1 cellular context compared by ENCODE assay signal in the genomic region with DNA sequence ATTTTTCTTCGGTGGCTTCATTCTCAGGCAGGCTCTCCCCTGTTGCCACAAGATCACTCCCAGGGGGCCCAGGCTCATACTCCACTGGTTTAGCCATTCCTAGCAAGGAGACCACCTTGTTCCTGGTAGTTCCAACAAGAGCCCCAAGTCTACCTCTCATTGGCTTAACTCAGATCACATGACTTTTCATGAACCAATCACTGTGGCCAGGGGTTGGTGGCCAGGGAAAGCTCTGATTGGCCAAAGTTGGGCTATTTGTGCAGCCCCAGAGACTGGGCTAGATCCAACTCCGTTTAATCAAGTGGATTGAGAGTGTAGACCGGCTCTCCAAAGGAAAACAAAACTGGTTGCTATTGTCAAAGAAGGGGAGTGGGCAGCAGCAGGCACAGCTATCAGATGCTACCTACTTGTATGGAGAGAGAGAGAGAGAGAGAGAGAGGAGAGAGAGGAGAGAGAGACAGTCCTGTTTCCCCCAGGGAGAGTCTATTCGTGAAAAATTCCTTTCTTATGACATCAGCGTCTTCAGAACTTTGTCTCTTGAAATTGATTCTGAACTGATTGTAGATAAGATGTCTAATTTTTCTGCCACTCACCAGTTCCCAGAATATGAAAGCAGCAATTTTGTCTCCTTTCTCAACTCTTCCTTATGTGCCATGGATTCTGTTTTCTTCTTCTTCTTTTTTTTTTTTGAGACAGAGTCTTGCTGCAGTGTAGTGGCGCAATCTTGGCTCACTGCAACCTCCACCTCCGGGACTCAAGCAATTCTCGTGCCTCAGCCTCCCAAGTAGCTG.
TF ChIP-seq lines count a peak whose summit lies in the region.

No MANE protein-coding gene starts in this region.

TF ChIP-seq in K562, 482 proteins besides CTCF, POLR2A, EP300 and RAD21 (continues in another document):
- TF ChIP-seq ZNF324 (CRISPR knock-in tag; IDR thresholded peaks at IDR 0.05) (no peak), GATA2 (CRISPR knock-in tag; IDR thresholded peaks at IDR 0.05) (no peak), KDM1A (IDR thresholded peaks at IDR 0.05) (no peak), ZNF134 (CRISPR knock-in tag; conservative IDR thresholded peaks at IDR 0.05) (no peak), ZKSCAN1 (IDR thresholded peaks at IDR 0.05; ENCODE audit: low read depth, low read length) (no peak), POLR2B (IDR thresholded peaks at IDR 0.05; ENCODE audit: low read depth, partially characterized antibody) (peak; percentile 27), SMARCC2 (IDR thresholded peaks at IDR 0.05; ENCODE audit: low read depth) (peak; percentile 53; the same call in 1 of the 2 replicates), RFX7 (CRISPR knock-in tag; IDR thresholded peaks at IDR 0.05) (no peak), ZNF445 (CRISPR knock-in tag; IDR thresholded peaks at IDR 0.05; ENCODE audit: low read depth) (no peak), CREM (IDR thresholded peaks at IDR 0.05; ENCODE audit: low read depth) (no peak), RBM17 (IDR thresholded peaks at IDR 0.05; ENCODE audit: borderline replicate concordance, low read depth, low read length) (no peak), HEY1 (CRISPR knock-in tag; IDR thresholded peaks at IDR 0.05; ENCODE audit: borderline replicate concordance) (no peak), ZNF584 (CRISPR knock-in tag; IDR thresholded peaks at IDR 0.05; ENCODE audit: low read depth) (0 out of 2 replicates have a peak, but pooled peaks have one; percentile 32), SFPQ (IDR thresholded peaks at IDR 0.05; ENCODE audit: low read depth, low read length) (no peak), POLR2G (IDR thresholded peaks at IDR 0.05; ENCODE audit: low read depth, low read length) (no peak), C11orf30 (IDR thresholded peaks at IDR 0.05; ENCODE audit: low read depth) (no peak), CCAR2 (IDR thresholded peaks at IDR 0.05; ENCODE audit: low read depth, low read length) (no peak), ASH1L (IDR thresholded peaks at IDR 0.05; ENCODE audit: borderline replicate concordance, low read depth, partially characterized antibody) (no peak), E2F6 (IDR thresholded peaks at IDR 0.05; ENCODE audit: borderline replicate concordance in 1 of 2, extremely low read depth in 1 of 2, insufficient read depth in 1 of 2, insufficient read length in 1 of 2, low read depth in 1 of 2, low read length in 1 of 2, poor library complexity in 1 of 2, severe bottlenecking in 1 of 2) (no peak), MEF2A (IDR thresholded peaks at IDR 0.05; ENCODE audit: control insufficient read depth, low read depth, low read length) (no peak), SIN3B (IDR thresholded peaks at IDR 0.05; ENCODE audit: low read depth) (no peak), NFIC (IDR thresholded peaks at IDR 0.05) (no peak), FOXK2 (conservative IDR thresholded peaks at IDR 0.05 in 1 of 2, IDR thresholded peaks at IDR 0.05 in 1 of 2; ENCODE audit: low read depth in 2 of 2) (no peak; a peak in 1 of 4 replicates), TARDBP (IDR thresholded peaks at IDR 0.05) (no peak), SOX6 (IDR thresholded peaks at IDR 0.05) (no peak), TAF9B (IDR thresholded peaks at IDR 0.05; ENCODE audit: partially characterized antibody) (no peak), KAT7 (CRISPR knock-in tag; IDR thresholded peaks at IDR 0.05; ENCODE audit: borderline replicate concordance) (no peak), THAP7 (CRISPR knock-in tag; IDR thresholded peaks at IDR 0.05) (no peak), PHF20 (IDR thresholded peaks at IDR 0.05; ENCODE audit: partially characterized antibody) (no peak), FOXA3 (CRISPR knock-in tag; conservative IDR thresholded peaks at IDR 0.05 in 1 of 2, IDR thresholded peaks at IDR 0.05 in 1 of 2) (no peak), ZBED1 (IDR thresholded peaks at IDR 0.05) (no peak), JUN (IDR thresholded peaks at IDR 0.05; ENCODE audit: borderline replicate concordance, low read depth, low read length) (0 out of 2 replicates have a peak, but pooled peaks have one; percentile 13), JUN (CRISPR knock-in tag; IDR thresholded peaks at IDR 0.05; ENCODE audit: borderline replicate concordance) (no peak), RBM25 (IDR thresholded peaks at IDR 0.05; ENCODE audit: low read depth, low read length, severe bottlenecking) (peak; percentile 41), ZNF121 (CRISPR knock-in tag; conservative IDR thresholded peaks at IDR 0.05) (no peak), ZNF717 (CRISPR knock-in tag; IDR thresholded peaks at IDR 0.05) (no peak), FOS (IDR thresholded peaks at IDR 0.05; ENCODE audit: extremely low read depth, insufficient read length) (peak; percentile 63), RBM22 (IDR thresholded peaks at IDR 0.05; ENCODE audit: low read depth, low read length, poor library complexity, severe bottlenecking) (no peak), EP400 (IDR thresholded peaks at IDR 0.05) (0 out of 2 replicates have a peak, but pooled peaks have one; percentile 10), ZNF146 (CRISPR knock-in tag; IDR thresholded peaks at IDR 0.05; ENCODE audit: unreplicated experiment) (no peak), HINFP (tag; conservative IDR thresholded peaks at IDR 0.05; ENCODE audit: low read depth) (no peak), ZSCAN29 (IDR thresholded peaks at IDR 0.05) (0 out of 2 replicates have a peak, but pooled peaks have one; percentile 53), HNRNPLL (IDR thresholded peaks at IDR 0.05; ENCODE audit: low read depth, low read length, poor library complexity, severe bottlenecking) (no peak), MBD2 (IDR thresholded peaks at IDR 0.05; ENCODE audit: borderline replicate concordance, low read depth) (no peak), CHD2 (IDR thresholded peaks at IDR 0.05; ENCODE audit: low read depth, low read length) (no peak), SMARCA4 (IDR thresholded peaks at IDR 0.05) (peak; percentile 69; the same call in 1 of the 2 replicates), ZKSCAN3 (CRISPR knock-in tag; IDR thresholded peaks at IDR 0.05) (no peak), HCFC1 (IDR thresholded peaks at IDR 0.05; ENCODE audit: low read depth, low read length) (no peak), NFE2L1 (tag; IDR thresholded peaks at IDR 0.05; ENCODE audit: borderline replicate concordance, low read depth) (no peak), ZNF512 (tag; IDR thresholded peaks at IDR 0.05) (no peak), DPF2 (IDR thresholded peaks at IDR 0.05) (peak; percentile 79), FUS (optimal IDR thresholded peaks at IDR 0.05; ENCODE audit: low read depth, low read length) (no peak), MTA1 (IDR thresholded peaks at IDR 0.05; ENCODE audit: borderline replicate concordance) (no peak; the same call in 1 of the 2 replicates), MTA2 (IDR thresholded peaks at IDR 0.05; ENCODE audit: low read depth) (no peak), MLX (CRISPR knock-in tag; conservative IDR thresholded peaks at IDR 0.05) (no peak)
- TF ChIP-seq, protein P1, sequence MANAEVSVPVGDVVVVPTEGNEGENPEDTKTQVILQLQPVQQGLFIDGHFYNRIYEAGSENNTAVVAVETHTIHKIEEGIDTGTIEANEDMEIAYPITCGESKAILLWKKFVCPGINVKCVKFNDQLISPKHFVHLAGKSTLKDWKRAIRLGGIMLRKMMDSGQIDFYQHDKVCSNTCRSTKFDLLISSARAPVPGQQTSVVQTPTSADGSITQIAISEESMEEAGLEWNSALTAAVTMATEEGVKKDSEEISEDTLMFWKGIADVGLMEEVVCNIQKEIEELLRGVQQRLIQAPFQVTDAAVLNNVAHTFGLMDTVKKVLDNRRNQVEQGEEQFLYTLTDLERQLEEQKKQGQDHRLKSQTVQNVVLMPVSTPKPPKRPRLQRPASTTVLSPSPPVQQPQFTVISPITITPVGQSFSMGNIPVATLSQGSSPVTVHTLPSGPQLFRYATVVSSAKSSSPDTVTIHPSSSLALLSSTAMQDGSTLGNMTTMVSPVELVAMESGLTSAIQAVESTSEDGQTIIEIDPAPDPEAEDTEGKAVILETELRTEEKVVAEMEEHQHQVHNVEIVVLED (CRISPR knock-in tag; IDR thresholded peaks at IDR 0.05) = no peak
- TF ChIP-seq, protein P2, sequence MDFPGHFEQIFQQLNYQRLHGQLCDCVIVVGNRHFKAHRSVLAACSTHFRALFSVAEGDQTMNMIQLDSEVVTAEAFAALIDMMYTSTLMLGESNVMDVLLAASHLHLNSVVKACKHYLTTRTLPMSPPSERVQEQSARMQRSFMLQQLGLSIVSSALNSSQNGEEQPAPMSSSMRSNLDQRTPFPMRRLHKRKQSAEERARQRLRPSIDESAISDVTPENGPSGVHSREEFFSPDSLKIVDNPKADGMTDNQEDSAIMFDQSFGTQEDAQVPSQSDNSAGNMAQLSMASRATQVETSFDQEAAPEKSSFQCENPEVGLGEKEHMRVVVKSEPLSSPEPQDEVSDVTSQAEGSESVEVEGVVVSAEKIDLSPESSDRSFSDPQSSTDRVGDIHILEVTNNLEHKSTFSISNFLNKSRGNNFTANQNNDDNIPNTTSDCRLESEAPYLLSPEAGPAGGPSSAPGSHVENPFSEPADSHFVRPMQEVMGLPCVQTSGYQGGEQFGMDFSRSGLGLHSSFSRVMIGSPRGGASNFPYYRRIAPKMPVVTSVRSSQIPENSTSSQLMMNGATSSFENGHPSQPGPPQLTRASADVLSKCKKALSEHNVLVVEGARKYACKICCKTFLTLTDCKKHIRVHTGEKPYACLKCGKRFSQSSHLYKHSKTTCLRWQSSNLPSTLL (IDR thresholded peaks at IDR 0.05) = no peak
- TF ChIP-seq, protein P3, sequence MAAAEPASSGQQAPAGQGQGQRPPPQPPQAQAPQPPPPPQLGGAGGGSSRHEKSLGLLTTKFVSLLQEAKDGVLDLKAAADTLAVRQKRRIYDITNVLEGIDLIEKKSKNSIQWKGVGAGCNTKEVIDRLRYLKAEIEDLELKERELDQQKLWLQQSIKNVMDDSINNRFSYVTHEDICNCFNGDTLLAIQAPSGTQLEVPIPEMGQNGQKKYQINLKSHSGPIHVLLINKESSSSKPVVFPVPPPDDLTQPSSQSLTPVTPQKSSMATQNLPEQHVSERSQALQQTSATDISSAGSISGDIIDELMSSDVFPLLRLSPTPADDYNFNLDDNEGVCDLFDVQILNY (CRISPR knock-in tag; IDR thresholded peaks at IDR 0.05) = no peak
- TF ChIP-seq, protein P4, sequence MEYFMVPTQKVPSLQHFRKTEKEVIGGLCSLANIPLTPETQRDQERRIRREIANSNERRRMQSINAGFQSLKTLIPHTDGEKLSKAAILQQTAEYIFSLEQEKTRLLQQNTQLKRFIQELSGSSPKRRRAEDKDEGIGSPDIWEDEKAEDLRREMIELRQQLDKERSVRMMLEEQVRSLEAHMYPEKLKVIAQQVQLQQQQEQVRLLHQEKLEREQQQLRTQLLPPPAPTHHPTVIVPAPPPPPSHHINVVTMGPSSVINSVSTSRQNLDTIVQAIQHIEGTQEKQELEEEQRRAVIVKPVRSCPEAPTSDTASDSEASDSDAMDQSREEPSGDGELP (CRISPR knock-in tag; IDR thresholded peaks at IDR 0.05; ENCODE audit: borderline replicate concordance) = no peak
